ENCODE assay signal across 1 cellular context in genomic region chr17:68089881-68090280, GRCh38.
TF ChIP-seq lines count a peak whose summit lies in the region.

No MANE protein-coding gene starts in this region.

TF ChIP-seq in HepG2, 621 proteins besides CTCF, POLR2A, EP300 and RAD21 (continued from another document):
- TF ChIP-seq PATZ1 (CRISPR knock-in tag; IDR thresholded peaks at IDR 0.05) (no peak), JUNB (CRISPR knock-in tag; IDR thresholded peaks at IDR 0.05; ENCODE audit: borderline replicate concordance) (peak; percentile 39; the same call in 1 of the 2 replicates), ZNF792 (CRISPR knock-in tag; IDR thresholded peaks at IDR 0.05) (0 out of 2 replicates have a peak, but pooled peaks have one; percentile 26), NFRKB (IDR thresholded peaks at IDR 0.05) (no peak), SOX13 (IDR thresholded peaks at IDR 0.05) (no peak), SOX13 (CRISPR knock-in tag; conservative IDR thresholded peaks at IDR 0.05 in 1 of 2, IDR thresholded peaks at IDR 0.05 in 1 of 2) (peak in 1 of 2 experiments; percentile 47; a peak in 1 of 4 replicates), FOSL2 (CRISPR knock-in tag; IDR thresholded peaks at IDR 0.05) (peak; percentile 97), CEBPB (IDR thresholded peaks at IDR 0.05; ENCODE audit: borderline replicate concordance, low read depth, low read length) (peak; percentile 24; the same call in 1 of the 2 replicates), JUND (CRISPR knock-in tag; IDR thresholded peaks at IDR 0.05) (peak; percentile 71; the same call in 1 of the 2 replicates), FOSL1 (CRISPR knock-in tag; IDR thresholded peaks at IDR 0.05; ENCODE audit: borderline replicate concordance) (peak; percentile 76), TEAD3 (CRISPR knock-in tag; optimal IDR thresholded peaks at IDR 0.05; ENCODE audit: borderline replicate concordance) (peak; percentile 53), BHLHE40 (IDR thresholded peaks at IDR 0.05; ENCODE audit: low read length) (no peak), SOX5 (CRISPR knock-in tag; IDR thresholded peaks at IDR 0.05; ENCODE audit: borderline replicate concordance) (peak; percentile 44; the same call in 1 of the 2 replicates), SETDB1 (CRISPR knock-in tag; IDR thresholded peaks at IDR 0.05; ENCODE audit: borderline replicate concordance) (no peak), GATAD2A (CRISPR knock-in tag; IDR thresholded peaks at IDR 0.05) (0 out of 2 replicates have a peak, but pooled peaks have one; percentile 18), THYN1 (CRISPR knock-in tag; IDR thresholded peaks at IDR 0.05; ENCODE audit: borderline replicate concordance, low read depth) (no peak), ATF3 (CRISPR knock-in tag; IDR thresholded peaks at IDR 0.05) (peak; percentile 68)
